24 cellular contexts compared by ENCODE assay signal in genomic region chr16:31002252-31002700, GRCh38. TPM values are rescaled to one million over a fixed set of nuclear protein-coding genes. Genes with fewer than 3 reads are reported as not detected.
A peak's percentile ranks its signal among the peaks of the same experiment; 100 is the strongest.
DNase-seq lines count a peak whose midpoint lies in the region; TF ChIP-seq lines count a peak whose summit lies in the region.
"Had no signal": no experiment of that assay in that cellular context is flagged by ENCODE, and none has a peak within 500 bp of the region (broad histone marks: within the 10 kb centered on the region; RNA-seq: fewer than 3 reads in every experiment).

No MANE protein-coding gene starts in this region.

- 0 out of 7 replicates have a peak, but pooled peaks cover 0 to 3% (median 0%) of the 10 kb centered on the region in 3 experiments for H3K36me3 Mint-ChIP-seq in H9 (ENCODE audit: insufficient read depth in 1 of 3, low read depth in 3 of 3)
- H3K36me3 Mint-ChIP-seq in T-helper 2 cell treated with Interferon-gamma antibody and Interleukin-4, amounts not matched to agents 5 μg/mL and 100 μg/mL, for 36 hours (ENCODE audit: low read depth), result no peaks in the 10 kb centered on the region
- H3K36me3 Mint-ChIP-seq: memory B cell; naive thymus-derived CD4-positive, alpha-beta T cell; T-cell had no signal

- H3K27ac ChIP-seq in H9 (ENCODE audit: insufficient read length, low read depth, low read length) (no peak overlapping the region), mammary epithelial cell (ENCODE audit: insufficient read depth, low read depth, low read length) (no peak overlapping the region), right atrium auricular region (no peak overlapping the region), MM.1S (ENCODE audit: low read length) (no peak overlapping the region)
- H3K27ac ChIP-seq: body of pancreas, colonic mucosa, pancreas, SJCRH30 had no signal

- H4K20me1 ChIP-seq in H9 (ENCODE audit: control insufficient read depth, insufficient read depth, insufficient read length) (no peaks in the 10 kb centered on the region), mammary epithelial cell (ENCODE audit: insufficient read depth, low read length) (no peaks in the 10 kb centered on the region), MM.1S (ENCODE audit: insufficient read depth, low read length) (no peaks in the 10 kb centered on the region)

- intact Hi-C loops in mammary epithelial cell (cut with micrococcal nuclease) (no loop called here), head of caudate nucleus (cut with DNase I) (no loop called here)

- H2AK5ac ChIP-seq in H9 (ENCODE audit: insufficient read length, low read length), result no peak overlapping the region

- no peaks in the 10 kb centered on the region for H3K9me3 ChIP-seq in H9 (ENCODE audit: control insufficient read depth, low read depth, low read length)
- no peaks in the 10 kb centered on the region for H3K9me3 ChIP-seq in mammary epithelial cell (replicated peaks; ENCODE audit: insufficient read depth, low read length)
- H3K9me3 ChIP-seq in right atrium auricular region, result no peaks in the 10 kb centered on the region
- no peaks in the 10 kb centered on the region for H3K9me3 ChIP-seq in MM.1S (replicated peaks; ENCODE audit: insufficient read depth, low read length)
- H3K9me3 ChIP-seq: body of pancreas, colonic mucosa, pancreas, SJCRH30 had no signal

- TF ChIP-seq CTCF in H9 (conservative IDR thresholded peaks at IDR 0.05) (no peak), mammary epithelial cell (conservative IDR thresholded peaks at IDR 0.05 in 1 of 2, IDR thresholded peaks at IDR 0.05 in 1 of 2; ENCODE audit: extremely low read depth in 1 of 2, insufficient read depth in 1 of 2, low read depth in 1 of 2, low read length in 2 of 2) (no peak), right atrium auricular region (IDR thresholded peaks at IDR 0.05) (no peak), GM10266 (IDR thresholded peaks at IDR 0.05; ENCODE audit: control insufficient read depth, insufficient read depth, low read depth, missing control alignments) (no peak), MM.1S (IDR thresholded peaks at IDR 0.05; ENCODE audit: low read length) (no peak)

- no peak overlapping the region for H2BK120ac ChIP-seq in H9 (ENCODE audit: low read depth, low read length, poor library complexity, severe bottlenecking)

- H3K4ac ChIP-seq in H9 (ENCODE audit: low read depth, low read length), result no peak overlapping the region

- no CpG with 5 or more reads among the region's 10 CpGs for WGBS in H9 (ENCODE audit: extremely low coverage, insufficient read length, low lambda C conversion rate)
- 4% methylated on average over 4 of the region's 10 CpGs for WGBS in mammary epithelial cell (ENCODE audit: low coverage, missing lambda C conversion rate)

- CTCF ChIA-PET in mammary epithelial cell (lab: Charles Lee; ENCODE audit: low non-redundant PET), result no interaction called here

- no peak overlapping the region for H2BK5ac ChIP-seq in H9 (ENCODE audit: insufficient read length, low read length)

- H3K9ac ChIP-seq in H9 (ENCODE audit: extremely low read depth, insufficient read length, low read length) (no peak overlapping the region), mammary epithelial cell (ENCODE audit: insufficient read depth, low read length) (no peak overlapping the region), MM.1S (ENCODE audit: low read length) (no peak overlapping the region)

- H3K4me1 Mint-ChIP-seq in H9, result peaks cover 17 to 28% of the 10 kb centered on the region in 2 experiments
- no peaks in the 10 kb centered on the region for H3K4me1 Mint-ChIP-seq in T-helper 2 cell treated with Interferon-gamma antibody and Interleukin-4, amounts not matched to agents 5 μg/mL and 100 μg/mL, for 36 hours (ENCODE audit: low read depth)
- H3K4me1 Mint-ChIP-seq: T-cell had no signal

- no peak overlapping the region for H4K91ac ChIP-seq in H9 (ENCODE audit: insufficient read length, low read depth, low read length)

- H3K23ac ChIP-seq in H9 (ENCODE audit: insufficient read length, low read depth, low read length), result no peak overlapping the region

- H3K4me3 Mint-ChIP-seq in H9, result no peak overlapping the region
- no peak overlapping the region for H3K4me3 Mint-ChIP-seq in T-helper 2 cell treated with Interferon-gamma antibody and Interleukin-4, amounts not matched to agents 5 μg/mL and 100 μg/mL, for 36 hours
- H3K4me3 Mint-ChIP-seq: activated T-cell treated with anti-CD3 and anti-CD28 coated beads, Interleukin-2, amount 50 U/mL, for 24 hours; memory B cell; naive thymus-derived CD4-positive, alpha-beta T cell; T-cell had no signal

- H3K27me3 ChIP-seq in H9 (ENCODE audit: insufficient read depth, low read length), result no peaks in the 10 kb centered on the region
- no peaks in the 10 kb centered on the region for H3K27me3 ChIP-seq in mammary epithelial cell (ENCODE audit: insufficient read depth, low read length)
- H3K27me3 ChIP-seq in right atrium auricular region, result no peaks in the 10 kb centered on the region
- peaks cover 96% of the 10 kb centered on the region for H3K27me3 ChIP-seq in MM.1S (replicated peaks; ENCODE audit: insufficient read depth, low read length)
- H3K27me3 ChIP-seq: body of pancreas, pancreas, SJCRH30 had no signal

- H3K56ac ChIP-seq in H9 (ENCODE audit: insufficient read length, low read depth, low read length), result no peak overlapping the region

- no peaks in the 10 kb centered on the region for H3K79me1 ChIP-seq in H9 (ENCODE audit: insufficient read depth, low read depth, low read length, poor library complexity, severe bottlenecking)

- H3K9me2 ChIP-seq in MM.1S (replicated peaks; ENCODE audit: insufficient read depth, low read length), result no peaks in the 10 kb centered on the region

- no peaks in the 10 kb centered on the region for H3K4me1 ChIP-seq in H9 (ENCODE audit: insufficient read depth, low read length)
- H3K4me1 ChIP-seq in mammary epithelial cell (ENCODE audit: insufficient read depth, low read length), result peaks cover 30% of the 10 kb centered on the region
- peaks cover 0 to 15% of the 10 kb centered on the region in 2 donors for H3K4me1 ChIP-seq in right atrium auricular region
- no peaks in the 10 kb centered on the region for H3K4me1 ChIP-seq in MM.1S (ENCODE audit: low read length)
- H3K4me1 ChIP-seq: colonic mucosa had no signal

- H2BK15ac ChIP-seq in H9 (ENCODE audit: low read depth, low read length), result no peak overlapping the region

- H2AFZ ChIP-seq in H9 (ENCODE audit: low read length) (no peak overlapping the region), mammary epithelial cell (ENCODE audit: low read depth, low read length) (peak overlapping the region; percentile 79), MM.1S (ENCODE audit: low read length) (no peak overlapping the region)

- dilution Hi-C loops in mammary epithelial cell (cut with HindIII; ENCODE audit: low sequenced_read_pairs), result loop anchor here (5.0 kb wide), 3 partner anchors 35 to 70 kb away; partner anchors contain the start of genes ZNF646 and ZNF668

- DNase-seq in H9 (no peak), mammary epithelial cell (peak; percentile 20), head of caudate nucleus (peak in 37 of 42 donors; percentile 20 to 88 (median 61)), putamen (ENCODE audit: low spot score) (peak; percentile 77), right atrium auricular region (ENCODE audit: low spot score) (no peak), GM10266 (ENCODE audit: extremely low spot score) (no peak), MM.1S (no peak)
- DNase-seq in T-helper 2 cell treated with Interferon-gamma antibody and Interleukin-4, amounts not matched to agents 5 μg/mL and 100 μg/mL, for 36 hours (ENCODE audit: low spot score), result no peak
- DNase-seq: ACHN; activated CD4-positive, alpha-beta T cell treated with anti-CD3 and anti-CD28 coated beads for 48 hours; activated T-cell treated with anti-CD3 and anti-CD28 coated beads, Interleukin-2, amount 50 U/mL, for 24 hours; body of pancreas; colonic mucosa; COR-L47; GOT3; Karpas-422; naive thymus-derived CD4-positive, alpha-beta T cell; NCI-H1694; NCI-H2171 treated with DMSO at 0.1 percent for 48 hours; NCI-H524 treated with DMSO at 0.1 percent for 48 hours; T-cell had no signal

- H3K4me2 ChIP-seq in H9 (ENCODE audit: insufficient read depth, insufficient read length, low read length), result no peak overlapping the region
- peak overlapping the region; percentile 49 for H3K4me2 ChIP-seq in mammary epithelial cell (ENCODE audit: insufficient read depth, low read depth, low read length)
- H3K4me2 ChIP-seq in MM.1S (ENCODE audit: low read depth, low read length), result no peak overlapping the region

- H3K36me3 ChIP-seq in mammary epithelial cell (ENCODE audit: insufficient read depth, low read length), result no peaks in the 10 kb centered on the region
- H3K36me3 ChIP-seq in right atrium auricular region, result no peaks in the 10 kb centered on the region
- H3K36me3 ChIP-seq in MM.1S (replicated peaks; ENCODE audit: insufficient read depth, low read length), result no peaks in the 10 kb centered on the region
- H3K36me3 ChIP-seq: colonic mucosa, pancreas, SJCRH30 had no signal

- no peak overlapping the region for H4K5ac ChIP-seq in H9 (ENCODE audit: insufficient read length, low read depth, low read length)

- H2BK20ac ChIP-seq in H9 (ENCODE audit: low read depth, low read length, poor library complexity, severe bottlenecking), result no peak overlapping the region

- H3K18ac ChIP-seq in H9 (ENCODE audit: insufficient read length, low read depth, low read length), result no peak overlapping the region

- H3K4me3 ChIP-seq in mammary epithelial cell (replicated peaks in 1 of 3; ENCODE audit: insufficient read depth in 1 of 3, low read depth in 2 of 3, low read length in 3 of 3) (peak overlapping the region in 1 of 3 experiments; percentile 8), right atrium auricular region (no peak overlapping the region), MM.1S (ENCODE audit: low read length) (no peak overlapping the region)
- H3K4me3 ChIP-seq: body of pancreas, colonic mucosa, pancreas, SJCRH30 had no signal

- no peaks in the 10 kb centered on the region for H3F3A ChIP-seq in MM.1S (ENCODE audit: insufficient read depth, low read length)

- H3T11ph ChIP-seq in H9 (ENCODE audit: low read length), result no peak overlapping the region

- H3K79me2 ChIP-seq in H9 (ENCODE audit: insufficient read depth, low read length) (no peaks in the 10 kb centered on the region; the same call in 1 of the 2 replicates), mammary epithelial cell (ENCODE audit: insufficient read depth, low read length) (no peaks in the 10 kb centered on the region), MM.1S (ENCODE audit: low read length) (no peaks in the 10 kb centered on the region)

- peaks cover 4% of the 10 kb centered on the region for H3K23me2 ChIP-seq in H9 (ENCODE audit: insufficient read length, low read depth, low read length, poor library complexity, severe bottlenecking)

- no peaks in the 10 kb centered on the region for H3K9me3 Mint-ChIP-seq in H9
- no peaks in the 10 kb centered on the region for H3K9me3 Mint-ChIP-seq in T-helper 2 cell treated with Interferon-gamma antibody and Interleukin-4, amounts not matched to agents 5 μg/mL and 100 μg/mL, for 36 hours
- H3K9me3 Mint-ChIP-seq: activated T-cell treated with anti-CD3 and anti-CD28 coated beads, Interleukin-2, amount 50 U/mL, for 24 hours; memory B cell; naive thymus-derived CD4-positive, alpha-beta T cell; T-cell had no signal

- in situ Hi-C loops in mammary epithelial cell (cut with MboI; ENCODE audit: low sequenced_read_pairs in 2 of 2), result no loop called here

- H3K14ac ChIP-seq in H9 (ENCODE audit: insufficient read depth, low read length), result no peak overlapping the region

- H3K27ac Mint-ChIP-seq in H9, result peak overlapping the region in 2 of 3 experiments; percentile 30 to 85; a peak in 2 of 7 replicates
- no peak overlapping the region for H3K27ac Mint-ChIP-seq in T-helper 2 cell treated with Interferon-gamma antibody and Interleukin-4, amounts not matched to agents 5 μg/mL and 100 μg/mL, for 36 hours
- H3K27ac Mint-ChIP-seq: activated T-cell treated with anti-CD3 and anti-CD28 coated beads, Interleukin-2, amount 50 U/mL, for 24 hours; memory B cell; naive thymus-derived CD4-positive, alpha-beta T cell had no signal

- H3K27me3 Mint-ChIP-seq in H9 (ENCODE audit: low read depth), result peaks cover 6% of the 10 kb centered on the region; the same call in 1 of the 2 replicates
- H3K27me3 Mint-ChIP-seq in T-helper 2 cell treated with Interferon-gamma antibody and Interleukin-4, amounts not matched to agents 5 μg/mL and 100 μg/mL, for 36 hours (ENCODE audit: low read depth), result peaks cover 10% of the 10 kb centered on the region
- H3K27me3 Mint-ChIP-seq: activated T-cell treated with anti-CD3 and anti-CD28 coated beads, Interleukin-2, amount 50 U/mL, for 24 hours had no signal

- H2BK12ac ChIP-seq in H9 (ENCODE audit: insufficient read length, low read depth, low read length), result no peak overlapping the region

- H4K8ac ChIP-seq in H9 (replicated peaks; ENCODE audit: insufficient read length, low read depth, low read length), result no peak overlapping the region

- BruUV-seq in mammary epithelial cell (replicated peaks; lab: Mats Ljungman, UMichigan), result no TSS peak

RNA-seq across cellular contexts. Expression of gene STX1B, which starts 8.2 kb away (rescaled TPM):
- 9.7 and 11.0 TPM in 2 replicates for total RNA-seq in H9 (2021)
- total RNA-seq in mammary epithelial cell, result 1 to 10 TPM in 1 of 2 donors, under 1 TPM in 1; 0.33 to 1.1 TPM
- 0.80 TPM for polyA plus RNA-seq in mammary epithelial cell
- 0.16 TPM for polyA minus RNA-seq in mammary epithelial cell
- 1 to 10 TPM; 1.3 to 2.1 TPM for total RNA-seq in right atrium auricular region

RNA-seq across cellular contexts. Expression of gene HSD3B7, which starts 17.3 kb away (rescaled TPM):
- 5.5 and 7.5 TPM in 2 replicates for total RNA-seq in H9 (2021)
- 1 to 10 TPM; 3.8 to 3.9 TPM for total RNA-seq in mammary epithelial cell
- polyA plus RNA-seq in mammary epithelial cell, result 3.3 TPM
- 1.1 TPM for polyA minus RNA-seq in mammary epithelial cell
- total RNA-seq in right atrium auricular region, result 1 to 10 TPM; 6.0 to 8.5 TPM

RNA-seq across cellular contexts. Expression of gene STX4, which starts 31.1 kb away (rescaled TPM):
- total RNA-seq in H9 (2021) (31.1 and 32.3 TPM in 2 replicates), mammary epithelial cell (10 to 100 TPM; 13.3 to 64.3 TPM), right atrium auricular region (10 to 100 TPM; 17.1 to 23.8 TPM)
- polyA plus RNA-seq in mammary epithelial cell, result 46.1 TPM
- 73.1 TPM for polyA minus RNA-seq in mammary epithelial cell

RNA-seq across cellular contexts. Expression of gene SETD1A, which starts 44.7 kb away (rescaled TPM):
- total RNA-seq in H9 (2021), result 36.9 and 37.0 TPM in 2 replicates
- 10 to 100 TPM in 1 of 2 donors, 1 to 10 TPM in 1; 8.5 to 14.8 TPM for total RNA-seq in mammary epithelial cell
- 2.6 TPM for polyA plus RNA-seq in mammary epithelial cell
- 10.4 TPM for polyA minus RNA-seq in mammary epithelial cell
- 1 to 10 TPM; 3.8 to 8.6 TPM for total RNA-seq in right atrium auricular region

RNA-seq across cellular contexts. Expression of gene ORAI3, which starts 53.4 kb away (rescaled TPM):
- total RNA-seq in H9 (2021), result 6.1 and 6.9 TPM in 2 replicates
- 10 to 100 TPM; 31.7 to 37.2 TPM for total RNA-seq in mammary epithelial cell
- 31.2 TPM for polyA plus RNA-seq in mammary epithelial cell
- 29.5 TPM for polyA minus RNA-seq in mammary epithelial cell
- total RNA-seq in right atrium auricular region, result 10 to 100 TPM; 22.4 to 23.0 TPM

Comparison
In these comparisons a context has a peak if more than half of its experiments do, and no peak if none do; other contexts are left out.
1. DNase-seq: peak in mammary epithelial cell (single experiment), head of caudate nucleus (37 of 42) and putamen (single experiment); none in H9 (single experiment), right atrium auricular region (single experiment), GM10266 (single experiment), T-helper 2 cell treated with Interferon-gamma antibody and Interleukin-4, amounts not matched to agents 5 μg/mL and 100 μg/mL, for 36 hours (single experiment) and MM.1S (single experiment).